1 cellular context compared by ENCODE assay signal in the genomic region with DNA sequence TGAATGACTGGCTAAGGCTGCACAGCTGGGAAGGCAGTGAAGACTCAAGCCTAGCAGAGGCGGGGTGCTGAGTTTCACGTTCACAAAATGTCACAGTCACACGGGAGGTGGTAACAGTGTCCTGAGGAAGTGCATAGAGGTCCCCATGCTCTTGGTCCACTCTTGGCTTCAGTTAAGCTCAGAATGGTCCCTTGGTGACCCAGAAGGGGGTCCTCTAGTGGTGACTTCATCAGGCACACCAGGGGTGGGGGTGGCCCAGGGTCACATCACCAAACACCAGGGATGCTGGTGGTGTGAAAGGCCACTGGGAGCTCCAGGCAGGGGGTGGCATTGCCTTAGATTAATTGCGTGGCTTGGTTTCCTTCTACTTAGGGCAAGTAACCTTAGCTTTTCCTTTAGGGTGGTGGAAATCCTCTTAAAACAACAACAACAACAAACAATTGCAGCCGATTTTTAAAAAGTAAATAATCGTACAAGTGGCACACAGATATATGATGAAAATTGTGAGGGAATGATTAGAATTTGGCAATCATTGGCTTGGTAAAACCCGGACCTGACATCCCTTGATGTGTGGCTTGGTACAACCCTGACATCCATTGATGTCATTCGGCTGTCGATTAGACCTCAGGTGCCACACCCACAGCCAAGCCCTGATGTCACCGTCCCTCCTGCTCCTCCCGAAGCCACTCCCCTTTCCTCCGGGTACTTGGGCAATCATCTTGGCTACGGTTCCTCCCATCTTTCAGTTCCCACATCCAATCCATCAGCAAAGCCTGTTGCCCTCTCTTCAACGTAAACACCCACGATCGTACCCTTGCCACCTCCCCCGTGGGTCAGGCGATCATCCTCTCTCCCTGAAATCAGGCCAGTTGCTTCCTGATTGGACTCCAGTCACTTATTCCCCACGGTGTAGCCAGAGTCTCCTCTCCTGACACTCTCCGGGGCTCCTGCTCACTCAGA.
TF ChIP-seq lines count a peak whose summit lies in the region.

No MANE protein-coding gene starts in this region.

TF ChIP-seq in GM23338, 12 proteins besides CTCF, POLR2A, EP300 and RAD21 (continued from another document):
- TF ChIP-seq ETS1 (IDR thresholded peaks at IDR 0.05) (no peak), CREB1 (CRISPR knock-in tag; IDR thresholded peaks at IDR 0.05; ENCODE audit: low read depth) (no peak), STAT1 (IDR thresholded peaks at IDR 0.05; ENCODE audit: unreplicated experiment) (no peak), ZNF114 (CRISPR knock-in tag; IDR thresholded peaks at IDR 0.05) (no peak), ZNF331 (CRISPR knock-in tag; IDR thresholded peaks at IDR 0.05; ENCODE audit: low read depth) (no peak), NANOG (IDR thresholded peaks at IDR 0.05; ENCODE audit: borderline replicate concordance) (no peak), POLR2AphosphoS5 (IDR thresholded peaks at IDR 0.05; ENCODE audit: low read depth) (no peak)
- TF ChIP-seq, protein P1, sequence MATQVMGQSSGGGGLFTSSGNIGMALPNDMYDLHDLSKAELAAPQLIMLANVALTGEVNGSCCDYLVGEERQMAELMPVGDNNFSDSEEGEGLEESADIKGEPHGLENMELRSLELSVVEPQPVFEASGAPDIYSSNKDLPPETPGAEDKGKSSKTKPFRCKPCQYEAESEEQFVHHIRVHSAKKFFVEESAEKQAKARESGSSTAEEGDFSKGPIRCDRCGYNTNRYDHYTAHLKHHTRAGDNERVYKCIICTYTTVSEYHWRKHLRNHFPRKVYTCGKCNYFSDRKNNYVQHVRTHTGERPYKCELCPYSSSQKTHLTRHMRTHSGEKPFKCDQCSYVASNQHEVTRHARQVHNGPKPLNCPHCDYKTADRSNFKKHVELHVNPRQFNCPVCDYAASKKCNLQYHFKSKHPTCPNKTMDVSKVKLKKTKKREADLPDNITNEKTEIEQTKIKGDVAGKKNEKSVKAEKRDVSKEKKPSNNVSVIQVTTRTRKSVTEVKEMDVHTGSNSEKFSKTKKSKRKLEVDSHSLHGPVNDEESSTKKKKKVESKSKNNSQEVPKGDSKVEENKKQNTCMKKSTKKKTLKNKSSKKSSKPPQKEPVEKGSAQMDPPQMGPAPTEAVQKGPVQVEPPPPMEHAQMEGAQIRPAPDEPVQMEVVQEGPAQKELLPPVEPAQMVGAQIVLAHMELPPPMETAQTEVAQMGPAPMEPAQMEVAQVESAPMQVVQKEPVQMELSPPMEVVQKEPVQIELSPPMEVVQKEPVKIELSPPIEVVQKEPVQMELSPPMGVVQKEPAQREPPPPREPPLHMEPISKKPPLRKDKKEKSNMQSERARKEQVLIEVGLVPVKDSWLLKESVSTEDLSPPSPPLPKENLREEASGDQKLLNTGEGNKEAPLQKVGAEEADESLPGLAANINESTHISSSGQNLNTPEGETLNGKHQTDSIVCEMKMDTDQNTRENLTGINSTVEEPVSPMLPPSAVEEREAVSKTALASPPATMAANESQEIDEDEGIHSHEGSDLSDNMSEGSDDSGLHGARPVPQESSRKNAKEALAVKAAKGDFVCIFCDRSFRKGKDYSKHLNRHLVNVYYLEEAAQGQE (IDR thresholded peaks at IDR 0.05; ENCODE audit: unreplicated experiment), result no peak
